9 cellular contexts compared by ENCODE assay signal in genomic region chr11:30346068-30346688, GRCh38. TPM values are rescaled to one million over a fixed set of nuclear protein-coding genes. Genes with fewer than 3 reads are reported as not detected.
DNase-seq lines count a peak whose midpoint lies in the region; ATAC-seq and FAIRE-seq lines count a peak whose summit lies in the region.
"Had no signal": no experiment of that assay in that cellular context is flagged by ENCODE, and none has a peak within 500 bp of the region (broad histone marks: within the 10 kb centered on the region; RNA-seq: fewer than 3 reads in every experiment).

No MANE protein-coding gene starts in this region.

- H3K9me3 ChIP-seq in T-helper 17 cell (ENCODE audit: control insufficient read depth, low read length, poor library complexity, severe bottlenecking), result no peaks in the 10 kb centered on the region

- peak; percentile 22 for DNase-seq in NCI-H510A treated with DMSO at 0.1 percent for 48 hours (lab: John Stamatoyannopoulos, UW)
- DNase-seq in NCI-H510A (lab: John Stamatoyannopoulos, UW), result no peak
- DNase-seq in NCI-H1092 (lab: John Stamatoyannopoulos, UW), result peak; percentile 36
- DNase-seq in T-helper 17 cell, result no peak
- DNase-seq in frontal cortex (ENCODE audit: low spot score in 2 of 2), result peak in 1 of 2 donors; percentile 28
- no peak for DNase-seq in sciatic nerve (ENCODE audit: low spot score)
- no peak for DNase-seq in stimulated activated CD4-positive, alpha-beta T cell treated with anti-CD3 and anti-CD28 coated beads, Interleukin-4, amount 100 ng/mL, for 4 hours

- FAIRE-seq in frontal cortex (lab: Jason Lieb, UNC), result peak; percentile 94

- peak; percentile 67 for ATAC-seq in T-helper 17 cell
- peak; percentile 41 for ATAC-seq in sciatic nerve
- no peak for ATAC-seq in HG03175 (IDR thresholded peaks at IDR 0.05; ENCODE audit: unreplicated experiment)

- H3K4me3 Mint-ChIP-seq in T-helper 17 cell, result no peak overlapping the region
- H3K4me3 Mint-ChIP-seq: activated naive CD4-positive, alpha-beta T cell treated with anti-CD3 and anti-CD28 coated beads, Interleukin-2, amount 50 U/mL, for 24 hours had no signal

- no peaks in the 10 kb centered on the region for H3K36me3 Mint-ChIP-seq in T-helper 17 cell (ENCODE audit: low read depth)

- H3K27ac Mint-ChIP-seq in T-helper 17 cell, result no peak overlapping the region
- H3K27ac Mint-ChIP-seq: activated naive CD4-positive, alpha-beta T cell treated with anti-CD3 and anti-CD28 coated beads, Interleukin-2, amount 50 U/mL, for 24 hours had no signal

- intact Hi-C loops in sciatic nerve (cut with DNase I), result loop anchor here (5.0 kb wide), 2 partner anchors 516 to 571 kb away; no protein-coding TSS in a partner anchor

- peaks cover 8% of the 10 kb centered on the region for H3K4me1 Mint-ChIP-seq in T-helper 17 cell

- peaks cover 5% of the 10 kb centered on the region for H3K27me3 Mint-ChIP-seq in T-helper 17 cell

RNA-seq across cellular contexts. Expression of gene ARL14EP, which starts 23.3 kb away (rescaled TPM):
- total RNA-seq in T-helper 17 cell (10 to 100 TPM; 28.4 to 34.1 TPM), frontal cortex (70.5 TPM), sciatic nerve (27.5 TPM)

Comparison
In these comparisons a context has a peak if more than half of its experiments do, and no peak if none do; other contexts are left out.
1. DNase-seq: peak in NCI-H510A treated with DMSO at 0.1 percent for 48 hours (single experiment) and NCI-H1092 (single experiment); none in NCI-H510A (single experiment), T-helper 17 cell (0 of 3), sciatic nerve (single experiment) and stimulated activated CD4-positive, alpha-beta T cell treated with anti-CD3 and anti-CD28 coated beads, Interleukin-4, amount 100 ng/mL, for 4 hours (0 of 2).